ENCODE assay signal across 10 cellular contexts in the genomic region with DNA sequence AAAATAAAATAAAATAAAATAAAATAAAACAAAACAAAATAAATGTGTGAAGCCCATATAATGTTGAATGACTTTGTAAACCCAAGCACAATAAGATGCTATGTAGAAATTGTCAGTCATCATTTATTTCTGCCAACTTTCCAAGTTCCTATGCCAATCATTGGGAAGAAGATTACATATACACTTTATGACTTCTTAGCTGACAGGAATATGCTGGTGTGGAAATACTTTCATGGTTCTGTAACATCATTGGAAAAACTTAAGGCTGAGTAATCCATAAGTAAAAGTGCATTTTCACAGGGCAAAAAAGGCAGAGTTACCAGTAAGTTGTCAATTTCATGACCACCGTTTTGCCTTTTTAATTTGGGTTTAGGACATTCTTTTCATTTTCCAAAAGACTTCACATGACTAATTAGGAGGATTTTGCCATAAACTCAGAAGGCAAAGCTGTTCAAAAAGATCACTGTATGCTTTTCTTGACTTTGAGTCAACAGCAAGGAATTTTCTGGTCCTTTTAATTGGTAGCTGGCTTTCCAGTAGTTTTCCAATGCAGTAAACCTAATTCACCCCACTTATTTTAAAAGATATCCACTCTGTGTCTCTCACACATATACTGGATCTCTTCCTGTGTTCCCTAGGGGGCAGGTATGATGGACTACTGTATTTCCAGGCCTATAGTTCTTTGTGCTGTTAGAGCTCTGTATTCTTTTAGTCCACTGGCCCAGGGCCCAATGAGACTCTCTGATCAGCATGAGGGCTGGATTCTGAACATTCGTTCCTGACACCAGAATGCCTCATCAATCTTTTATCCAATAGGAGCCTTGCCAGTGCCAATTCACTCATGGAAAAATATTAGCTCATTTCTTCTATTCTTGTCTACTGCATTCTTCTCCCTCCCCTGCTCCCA. TPM values are rescaled to one million over a fixed set of nuclear protein-coding genes. Genes with fewer than 3 reads are reported as not detected.
DNase-seq lines count a peak whose midpoint lies in the region; ATAC-seq and TF ChIP-seq lines count a peak whose summit lies in the region.
"Had no signal": no experiment of that assay in that cellular context is flagged by ENCODE, and none has a peak within 500 bp of the region (broad histone marks: within the 10 kb centered on the region; RNA-seq: fewer than 3 reads in every experiment).

No MANE protein-coding gene starts in this region.

- no peak overlapping the region for H3K14ac ChIP-seq in mesenchymal stem cell (ENCODE audit: low read length in 2 of 2)

- H3K9me3 ChIP-seq in mesenchymal stem cell (ENCODE audit: control insufficient read depth, low read length) = no peaks in the 10 kb centered on the region

- H3K36me3 ChIP-seq in mesenchymal stem cell (ENCODE audit: control insufficient read depth in 1 of 2, insufficient read depth in 2 of 2, low read depth in 1 of 2, low read length in 2 of 2) = no peaks in the 10 kb centered on the region

- no peak overlapping the region for H2BK12ac ChIP-seq in mesenchymal stem cell (ENCODE audit: low read length in 2 of 2)

- POLR2A ChIA-PET in AG04449 (lab: Yijun Ruan, JAX) = interaction anchor here (0.8 to 1.6 kb wide), 7 partner anchors 19 to 106 kb away, joined by 3 to 7 read pairs (median 3); a partner anchor contains a TSS

- no peak overlapping the region for H3K23ac ChIP-seq in mesenchymal stem cell (ENCODE audit: low read length in 2 of 2)

- H2BK15ac ChIP-seq in mesenchymal stem cell (ENCODE audit: low read depth, poor library complexity, severe bottlenecking) = no peak overlapping the region

- H3K27ac ChIP-seq in mesenchymal stem cell (ENCODE audit: low read length, poor library complexity, severe bottlenecking) = peak overlapping the region; percentile 91

- DNase-seq in AG04449 (ENCODE audit: low read depth, low spot score) (peak; percentile 90), HCEC 1CT (peak; percentile 75), astrocyte of the hippocampus (ENCODE audit: low read depth, low spot score) (peak; percentile 89), mesenchymal stem cell (peak; percentile 68), T1000 (lab: John Stamatoyannopoulos, UW) (no peak), germinal center (ENCODE audit: low spot score) (no peak)
- DNase-seq: NCI-H1694 had no signal

- no peaks in the 10 kb centered on the region for H3K27me3 ChIP-seq in mesenchymal stem cell (ENCODE audit: control insufficient read depth in 1 of 2, insufficient read depth in 1 of 2, low read length in 2 of 2)

- no peak overlapping the region for H2AFZ ChIP-seq in mesenchymal stem cell (ENCODE audit: low read depth, low read length)

- H2BK120ac ChIP-seq in mesenchymal stem cell (ENCODE audit: low read depth, low read length) = no peak overlapping the region

- 27% methylated on average over 2 of the region's 2 CpGs for WGBS in mesenchymal stem cell

- no peak overlapping the region for H3K4ac ChIP-seq in mesenchymal stem cell (ENCODE audit: low read depth in 1 of 2, low read length in 2 of 2)

- no peak for ATAC-seq in HG03442 (IDR thresholded peaks at IDR 0.05; ENCODE audit: unreplicated experiment)
- ATAC-seq in HG03175 (IDR thresholded peaks at IDR 0.05; ENCODE audit: unreplicated experiment) = no peak
- ATAC-seq: GM12878 had no signal

- no peak overlapping the region for H2AK5ac ChIP-seq in mesenchymal stem cell (ENCODE audit: low read length, severe bottlenecking)

- H4K91ac ChIP-seq in mesenchymal stem cell (ENCODE audit: low read length) = no peak overlapping the region

- no peak for TF ChIP-seq CTCF in AG04449 (IDR thresholded peaks at IDR 0.05; ENCODE audit: insufficient read depth, low read length, missing control alignments)

- H2BK5ac ChIP-seq in mesenchymal stem cell (ENCODE audit: low read depth, low read length, poor library complexity, severe bottlenecking) = no peak overlapping the region

- peak overlapping the region; percentile 80 for H3K9ac ChIP-seq in mesenchymal stem cell (ENCODE audit: low read length)

- no peak overlapping the region for H3K18ac ChIP-seq in mesenchymal stem cell (ENCODE audit: low read depth in 1 of 2, low read length in 2 of 2)

- no peak overlapping the region for H4K8ac ChIP-seq in mesenchymal stem cell (ENCODE audit: low read length)

- H3K79me1 ChIP-seq in mesenchymal stem cell (replicated peaks; ENCODE audit: low read length, poor library complexity, severe bottlenecking) = no peaks in the 10 kb centered on the region

- peaks cover 4% of the 10 kb centered on the region for H3K4me1 ChIP-seq in mesenchymal stem cell (ENCODE audit: control insufficient read depth, insufficient read depth, low read depth, low read length)

- H3K4me2 ChIP-seq in mesenchymal stem cell (ENCODE audit: low read length, poor library complexity, severe bottlenecking) = no peak overlapping the region

- no peak overlapping the region for H3K4me3 ChIP-seq in AG04449 (ENCODE audit: low read depth, low read length)
- no peak overlapping the region for H3K4me3 ChIP-seq in mesenchymal stem cell (ENCODE audit: insufficient read depth in 1 of 2, low read depth in 1 of 2, low read length in 2 of 2)
- H3K4me3 ChIP-seq: GM12878 had no signal

- CTCF ChIA-PET in AG04449 (lab: Yijun Ruan, JAX) = interaction anchor here (0.6 to 3.5 kb wide), 21 partner anchors 10 to 565 kb away, joined by 3 to 35 read pairs (median 3); a partner anchor contains a TSS

RNA-seq across cellular contexts. Expression of a gene that starts 26.2 kb away (rescaled TPM):
- 0.32 TPM for polyA plus RNA-seq in mesenchymal stem cell (2013, experiment 1 of 2)
- 0.34 TPM for polyA plus RNA-seq in mesenchymal stem cell (2013, experiment 2 of 2)

RNA-seq across cellular contexts. Expression of a gene that starts 54.4 kb away (rescaled TPM):
- 8.2 TPM for polyA plus RNA-seq in mesenchymal stem cell (2013, experiment 1 of 2)
- polyA plus RNA-seq in mesenchymal stem cell (2013, experiment 2 of 2) = 9.6 TPM

Comparison
In these comparisons a context has a peak if more than half of its experiments do, and no peak if none do; other contexts are left out.
1. DNase-seq: peak in AG04449 (single experiment), HCEC 1CT (single experiment), astrocyte of the hippocampus (single experiment) and mesenchymal stem cell (single experiment); none in T1000 (single experiment) and germinal center (single experiment).